1 cellular context compared by ENCODE assay signal in the genomic region with DNA sequence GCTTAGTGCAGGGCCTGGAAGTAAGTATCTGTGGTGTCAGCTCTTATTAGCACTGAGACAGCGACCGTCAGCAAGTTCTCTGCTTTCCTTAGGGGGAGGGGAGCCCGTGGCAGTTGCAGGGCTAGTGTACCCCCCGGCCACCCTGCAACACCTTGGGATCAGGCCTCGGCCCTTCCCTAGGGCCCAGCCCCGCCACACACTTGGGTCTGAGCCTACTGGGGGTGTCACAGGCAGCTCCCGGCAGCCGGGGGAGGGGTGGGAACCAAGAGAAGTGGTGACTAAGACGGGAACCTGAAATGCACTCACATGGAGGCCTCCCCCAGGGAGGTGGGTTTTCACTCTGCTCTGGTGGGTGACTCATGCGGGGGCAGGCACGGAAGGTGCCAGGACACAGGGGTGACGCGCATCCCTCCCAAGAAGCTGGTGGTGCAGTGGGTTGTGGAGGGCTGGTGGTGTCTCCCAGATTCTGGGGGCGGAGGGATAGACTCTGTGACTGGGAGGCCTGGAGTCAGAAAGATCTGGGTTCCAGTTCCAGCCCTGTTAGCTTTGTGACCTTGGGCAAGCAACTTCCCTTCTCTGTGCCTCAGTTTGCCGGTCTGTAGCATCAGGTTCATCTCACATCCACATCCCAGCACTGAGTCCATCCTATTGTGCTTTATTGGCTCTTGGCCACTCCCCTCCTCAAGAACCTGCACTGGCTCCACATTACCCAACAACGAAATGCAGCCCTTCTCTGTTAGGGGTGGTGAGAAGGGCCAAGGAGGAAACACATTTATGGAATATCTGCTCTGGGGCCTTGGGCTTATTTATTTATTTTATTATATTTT.
TF ChIP-seq lines count a peak whose summit lies in the region.

No MANE protein-coding gene starts in this region.

TF ChIP-seq in K562, 482 proteins besides CTCF, POLR2A, EP300 and RAD21 (continued from another document and continues in another):
- TF ChIP-seq, protein P1, sequence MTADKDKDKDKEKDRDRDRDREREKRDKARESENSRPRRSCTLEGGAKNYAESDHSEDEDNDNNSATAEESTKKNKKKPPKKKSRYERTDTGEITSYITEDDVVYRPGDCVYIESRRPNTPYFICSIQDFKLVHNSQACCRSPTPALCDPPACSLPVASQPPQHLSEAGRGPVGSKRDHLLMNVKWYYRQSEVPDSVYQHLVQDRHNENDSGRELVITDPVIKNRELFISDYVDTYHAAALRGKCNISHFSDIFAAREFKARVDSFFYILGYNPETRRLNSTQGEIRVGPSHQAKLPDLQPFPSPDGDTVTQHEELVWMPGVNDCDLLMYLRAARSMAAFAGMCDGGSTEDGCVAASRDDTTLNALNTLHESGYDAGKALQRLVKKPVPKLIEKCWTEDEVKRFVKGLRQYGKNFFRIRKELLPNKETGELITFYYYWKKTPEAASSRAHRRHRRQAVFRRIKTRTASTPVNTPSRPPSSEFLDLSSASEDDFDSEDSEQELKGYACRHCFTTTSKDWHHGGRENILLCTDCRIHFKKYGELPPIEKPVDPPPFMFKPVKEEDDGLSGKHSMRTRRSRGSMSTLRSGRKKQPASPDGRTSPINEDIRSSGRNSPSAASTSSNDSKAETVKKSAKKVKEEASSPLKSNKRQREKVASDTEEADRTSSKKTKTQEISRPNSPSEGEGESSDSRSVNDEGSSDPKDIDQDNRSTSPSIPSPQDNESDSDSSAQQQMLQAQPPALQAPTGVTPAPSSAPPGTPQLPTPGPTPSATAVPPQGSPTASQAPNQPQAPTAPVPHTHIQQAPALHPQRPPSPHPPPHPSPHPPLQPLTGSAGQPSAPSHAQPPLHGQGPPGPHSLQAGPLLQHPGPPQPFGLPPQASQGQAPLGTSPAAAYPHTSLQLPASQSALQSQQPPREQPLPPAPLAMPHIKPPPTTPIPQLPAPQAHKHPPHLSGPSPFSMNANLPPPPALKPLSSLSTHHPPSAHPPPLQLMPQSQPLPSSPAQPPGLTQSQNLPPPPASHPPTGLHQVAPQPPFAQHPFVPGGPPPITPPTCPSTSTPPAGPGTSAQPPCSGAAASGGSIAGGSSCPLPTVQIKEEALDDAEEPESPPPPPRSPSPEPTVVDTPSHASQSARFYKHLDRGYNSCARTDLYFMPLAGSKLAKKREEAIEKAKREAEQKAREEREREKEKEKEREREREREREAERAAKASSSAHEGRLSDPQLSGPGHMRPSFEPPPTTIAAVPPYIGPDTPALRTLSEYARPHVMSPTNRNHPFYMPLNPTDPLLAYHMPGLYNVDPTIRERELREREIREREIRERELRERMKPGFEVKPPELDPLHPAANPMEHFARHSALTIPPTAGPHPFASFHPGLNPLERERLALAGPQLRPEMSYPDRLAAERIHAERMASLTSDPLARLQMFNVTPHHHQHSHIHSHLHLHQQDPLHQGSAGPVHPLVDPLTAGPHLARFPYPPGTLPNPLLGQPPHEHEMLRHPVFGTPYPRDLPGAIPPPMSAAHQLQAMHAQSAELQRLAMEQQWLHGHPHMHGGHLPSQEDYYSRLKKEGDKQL (CRISPR knock-in tag; IDR thresholded peaks at IDR 0.05; ENCODE audit: borderline replicate concordance) = no peak
- TF ChIP-seq TOE1 (IDR thresholded peaks at IDR 0.05; ENCODE audit: borderline replicate concordance) = no peak
- TF ChIP-seq TOE1 (CRISPR knock-in tag; IDR thresholded peaks at IDR 0.05; ENCODE audit: borderline replicate concordance, low read depth) = no peak
- no peak for TF ChIP-seq ZNF655 (CRISPR knock-in tag; IDR thresholded peaks at IDR 0.05)
- peak; percentile 60 for TF ChIP-seq ZFX (CRISPR knock-in tag; IDR thresholded peaks at IDR 0.05)
- TF ChIP-seq, protein P2, sequence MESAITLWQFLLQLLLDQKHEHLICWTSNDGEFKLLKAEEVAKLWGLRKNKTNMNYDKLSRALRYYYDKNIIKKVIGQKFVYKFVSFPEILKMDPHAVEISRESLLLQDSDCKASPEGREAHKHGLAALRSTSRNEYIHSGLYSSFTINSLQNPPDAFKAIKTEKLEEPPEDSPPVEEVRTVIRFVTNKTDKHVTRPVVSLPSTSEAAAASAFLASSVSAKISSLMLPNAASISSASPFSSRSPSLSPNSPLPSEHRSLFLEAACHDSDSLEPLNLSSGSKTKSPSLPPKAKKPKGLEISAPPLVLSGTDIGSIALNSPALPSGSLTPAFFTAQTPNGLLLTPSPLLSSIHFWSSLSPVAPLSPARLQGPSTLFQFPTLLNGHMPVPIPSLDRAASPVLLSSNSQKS (CRISPR knock-in tag; IDR thresholded peaks at IDR 0.05) = no peak
- no peak for TF ChIP-seq TCF7L2 (IDR thresholded peaks at IDR 0.05; ENCODE audit: low read depth, low read length)
- TF ChIP-seq NFE2 (IDR thresholded peaks at IDR 0.05; ENCODE audit: low read depth) = peak; percentile 30; the same call in 1 of the 2 replicates
- TF ChIP-seq ARID1B (IDR thresholded peaks at IDR 0.05) = peak; percentile 90
- TF ChIP-seq ZNF780A (CRISPR knock-in tag; IDR thresholded peaks at IDR 0.05) = no peak
- no peak for TF ChIP-seq NONO (IDR thresholded peaks at IDR 0.05; ENCODE audit: low read depth in 2 of 2, low read length in 1 of 2)
- TF ChIP-seq KLF16 (IDR thresholded peaks at IDR 0.05) = peak; percentile 57; the same call in 1 of the 2 replicates
- TF ChIP-seq EZH2 (IDR thresholded peaks at IDR 0.05; ENCODE audit: borderline replicate concordance, low read depth, low read length) = no peak
- no peak for TF ChIP-seq ARHGAP35 (IDR thresholded peaks at IDR 0.05; ENCODE audit: partially characterized antibody)
- no peak for TF ChIP-seq CCNT2 (IDR thresholded peaks at IDR 0.05; ENCODE audit: borderline replicate concordance, extremely low read depth, insufficient read length, low read depth, low read length)
- TF ChIP-seq ZBTB7A (IDR thresholded peaks at IDR 0.05; ENCODE audit: borderline replicate concordance, control insufficient read depth, low read depth, low read length) = peak; percentile 79; the same call in 1 of the 2 replicates
- TF ChIP-seq NCOA4 (IDR thresholded peaks at IDR 0.05; ENCODE audit: partially characterized antibody) = no peak
- no peak for TF ChIP-seq PCBP1 (IDR thresholded peaks at IDR 0.05; ENCODE audit: low read depth, low read length, poor library complexity, severe bottlenecking)
- TF ChIP-seq RNF2 (IDR thresholded peaks at IDR 0.05) = 0 out of 2 replicates have a peak, but pooled peaks have one; percentile 44
- TF ChIP-seq SNIP1 (IDR thresholded peaks at IDR 0.05; ENCODE audit: low read depth) = no peak
- no peak for TF ChIP-seq RBBP5 (IDR thresholded peaks at IDR 0.05; ENCODE audit: borderline replicate concordance, insufficient read depth, low read length, poor library complexity, severe bottlenecking)
- no peak for TF ChIP-seq HNRNPL (IDR thresholded peaks at IDR 0.05; ENCODE audit: low read depth, low read length)
- no peak for TF ChIP-seq HMG20B (CRISPR knock-in tag; IDR thresholded peaks at IDR 0.05)
- no peak for TF ChIP-seq IRF2 (CRISPR knock-in tag; IDR thresholded peaks at IDR 0.05)
- TF ChIP-seq ZNF134 (CRISPR knock-in tag; conservative IDR thresholded peaks at IDR 0.05) = no peak
- TF ChIP-seq KDM2B (CRISPR knock-in tag; IDR thresholded peaks at IDR 0.05) = no peak
- TF ChIP-seq HOXB6 (CRISPR knock-in tag; IDR thresholded peaks at IDR 0.05; ENCODE audit: borderline replicate concordance) = no peak
- peak; percentile 84 for TF ChIP-seq THRA (IDR thresholded peaks at IDR 0.05)
- TF ChIP-seq, protein P3, sequence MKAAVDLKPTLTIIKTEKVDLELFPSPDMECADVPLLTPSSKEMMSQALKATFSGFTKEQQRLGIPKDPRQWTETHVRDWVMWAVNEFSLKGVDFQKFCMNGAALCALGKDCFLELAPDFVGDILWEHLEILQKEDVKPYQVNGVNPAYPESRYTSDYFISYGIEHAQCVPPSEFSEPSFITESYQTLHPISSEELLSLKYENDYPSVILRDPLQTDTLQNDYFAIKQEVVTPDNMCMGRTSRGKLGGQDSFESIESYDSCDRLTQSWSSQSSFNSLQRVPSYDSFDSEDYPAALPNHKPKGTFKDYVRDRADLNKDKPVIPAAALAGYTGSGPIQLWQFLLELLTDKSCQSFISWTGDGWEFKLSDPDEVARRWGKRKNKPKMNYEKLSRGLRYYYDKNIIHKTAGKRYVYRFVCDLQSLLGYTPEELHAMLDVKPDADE (conservative IDR thresholded peaks at IDR 0.05; ENCODE audit: control insufficient read depth, low read depth, low read length) = no peak
- no peak for TF ChIP-seq E2F5 (CRISPR knock-in tag; IDR thresholded peaks at IDR 0.05)
- TF ChIP-seq ZBTB49 (CRISPR knock-in tag; IDR thresholded peaks at IDR 0.05; ENCODE audit: borderline replicate concordance) = no peak
- no peak for TF ChIP-seq ZNF589 (CRISPR knock-in tag; IDR thresholded peaks at IDR 0.05; ENCODE audit: low read depth)
- no peak for TF ChIP-seq ZNF830 (CRISPR knock-in tag; IDR thresholded peaks at IDR 0.05)
- TF ChIP-seq TAF1 (IDR thresholded peaks at IDR 0.05; ENCODE audit: control insufficient read depth, extremely low read depth, insufficient read depth, low read length, severe bottlenecking) = peak; percentile 33
- TF ChIP-seq U2AF2 (optimal IDR thresholded peaks at IDR 0.05; ENCODE audit: low read depth, low read length) = no peak
- TF ChIP-seq, protein P4, sequence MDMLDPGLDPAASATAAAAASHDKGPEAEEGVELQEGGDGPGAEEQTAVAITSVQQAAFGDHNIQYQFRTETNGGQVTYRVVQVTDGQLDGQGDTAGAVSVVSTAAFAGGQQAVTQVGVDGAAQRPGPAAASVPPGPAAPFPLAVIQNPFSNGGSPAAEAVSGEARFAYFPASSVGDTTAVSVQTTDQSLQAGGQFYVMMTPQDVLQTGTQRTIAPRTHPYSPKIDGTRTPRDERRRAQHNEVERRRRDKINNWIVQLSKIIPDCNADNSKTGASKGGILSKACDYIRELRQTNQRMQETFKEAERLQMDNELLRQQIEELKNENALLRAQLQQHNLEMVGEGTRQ (CRISPR knock-in tag; IDR thresholded peaks at IDR 0.05) = no peak
- no peak for TF ChIP-seq SRSF1 (IDR thresholded peaks at IDR 0.05; ENCODE audit: low read depth, low read length)
- no peak for TF ChIP-seq ARID3A (IDR thresholded peaks at IDR 0.05; ENCODE audit: borderline replicate concordance, low read depth, low read length)
- no peak for TF ChIP-seq COPS2 (conservative IDR thresholded peaks at IDR 0.05)
- no peak for TF ChIP-seq RBM34 (IDR thresholded peaks at IDR 0.05; ENCODE audit: borderline replicate concordance, insufficient read depth, low read length)
- peak; percentile 31; the same call in 1 of the 2 replicates for TF ChIP-seq ZEB2 (IDR thresholded peaks at IDR 0.05)
- TF ChIP-seq ZNF175 (CRISPR knock-in tag; IDR thresholded peaks at IDR 0.05; ENCODE audit: low read depth) = no peak
- TF ChIP-seq EP400 (IDR thresholded peaks at IDR 0.05) = no peak
- no peak for TF ChIP-seq RBM22 (IDR thresholded peaks at IDR 0.05; ENCODE audit: low read depth, low read length, poor library complexity, severe bottlenecking)
- TF ChIP-seq MTA1 (IDR thresholded peaks at IDR 0.05; ENCODE audit: borderline replicate concordance) = no peak
- TF ChIP-seq ZNF76 (CRISPR knock-in tag; IDR thresholded peaks at IDR 0.05; ENCODE audit: borderline replicate concordance) = no peak
- no peak for TF ChIP-seq ELF1 (tag; IDR thresholded peaks at IDR 0.05)
- TF ChIP-seq FOXP1 (CRISPR knock-in tag; IDR thresholded peaks at IDR 0.05) = no peak
